ENCODE assay signal across 14 cellular contexts in genomic region chr11:96101146-96101545, GRCh38.
"Had no signal": no experiment of that assay in that cellular context is flagged by ENCODE, and none has a peak within 500 bp of the region (broad histone marks: within the 10 kb centered on the region; RNA-seq: fewer than 3 reads in every experiment).

No MANE protein-coding gene starts in this region.

- ATAC-seq: activated CD8-positive, alpha-beta T cell treated with anti-CD3 and anti-CD28 coated beads for 36 hours; activated T-cell treated with anti-CD3 and anti-CD28 coated beads, Interleukin-2, amount 50 U/mL, for 72 hours; right cardiac atrium had no signal

- H3K4me3 Mint-ChIP-seq: activated CD8-positive, alpha-beta T cell treated with anti-CD3 and anti-CD28 coated beads for 36 hours; activated T-cell treated with anti-CD3 and anti-CD28 coated beads, Interleukin-2, amount 50 U/mL, for 72 hours; neural progenitor cell had no signal

- DNase-seq: activated CD4-positive, alpha-beta T cell treated with anti-CD3 and anti-CD28 coated beads for 1 hour; activated CD8-positive, alpha-beta memory T cell treated with anti-CD3 and anti-CD28 coated beads, Interleukin-2, amount 50 U/mL, for 4 hours; activated CD8-positive, alpha-beta T cell treated with anti-CD3 and anti-CD28 coated beads for 36 hours; activated gamma-delta T cell treated with Interleukin-2 at 50 U/mL for 16 hours; activated T-cell treated with anti-CD3 and anti-CD28 coated beads, Interleukin-2, amount 50 U/mL, for 72 hours; central memory CD4-positive, alpha-beta T cell; cortex of kidney; effector CD8-positive, alpha-beta T cell; right cardiac atrium; small intestine; SW 1271; T-helper 9 cell had no signal

- H3K27ac Mint-ChIP-seq: activated CD8-positive, alpha-beta T cell treated with anti-CD3 and anti-CD28 coated beads for 36 hours; activated T-cell treated with anti-CD3 and anti-CD28 coated beads, Interleukin-2, amount 50 U/mL, for 72 hours; neural progenitor cell had no signal

- H3K4me3 ChIP-seq: neural progenitor cell had no signal

- H3K36me3 Mint-ChIP-seq: neural progenitor cell had no signal

- H3K36me3 ChIP-seq: neural progenitor cell had no signal

- H3K4me1 ChIP-seq: neural progenitor cell had no signal

- H3K27ac ChIP-seq: neural progenitor cell had no signal

- H3K27me3 ChIP-seq: neural progenitor cell had no signal

- FAIRE-seq: small intestine, urothelium cell line had no signal

- H3K9me3 Mint-ChIP-seq: activated T-cell treated with anti-CD3 and anti-CD28 coated beads, Interleukin-2, amount 50 U/mL, for 72 hours had no signal

- H3K27me3 Mint-ChIP-seq: activated CD8-positive, alpha-beta T cell treated with anti-CD3 and anti-CD28 coated beads for 36 hours had no signal
